ENCODE assay signal across 8 cellular contexts in genomic region chr6:138590796-138591709, GRCh38.
DNase-seq lines count a peak whose midpoint lies in the region; ATAC-seq, FAIRE-seq and TF ChIP-seq lines count a peak whose summit lies in the region.

No MANE protein-coding gene starts in this region.

- H3K27ac ChIP-seq in 22Rv1 (no peak overlapping the region), Karpas-422 (ENCODE audit: low read length) (no peak overlapping the region), Panc1 (ENCODE audit: low read length) (no peak overlapping the region), ascending aorta (no peak overlapping the region), right cardiac atrium (ENCODE audit: low read length) (no peak overlapping the region), gastrocnemius medialis (no peak overlapping the region)

- no peaks in the 10 kb centered on the region for H4K20me1 ChIP-seq in Karpas-422 (ENCODE audit: insufficient read depth, low read depth, low read length)

- H3K4me2 ChIP-seq in Karpas-422 (ENCODE audit: low read depth, low read length, poor library complexity, severe bottlenecking) = no peak overlapping the region

- H3K9ac ChIP-seq in Karpas-422 (ENCODE audit: low read length) = no peak overlapping the region

- WGBS in right cardiac atrium = 11% methylated on average over 3 of the region's 3 CpGs

- peak; percentile 78 for ATAC-seq in Panc1
- peak; percentile 54 to 56 for ATAC-seq in right cardiac atrium
- peak in 1 of 2 donors; percentile 69 for ATAC-seq in gastrocnemius medialis
- no peak for ATAC-seq in GM21381 (IDR thresholded peaks at IDR 0.05; ENCODE audit: unreplicated experiment)

- POLR2A ChIA-PET in Panc1 (lab: Charles Lee) = no interaction called here

- TF ChIP-seq POLR2A in gastrocnemius medialis (IDR thresholded peaks at IDR 0.05) = no peak

- no TSS peak for BruUV-seq in Panc1 (replicated peaks; lab: Mats Ljungman, UMichigan)

- no peak overlapping the region for H2AFZ ChIP-seq in Karpas-422 (ENCODE audit: low read length)

- H3K4me3 ChIP-seq in Karpas-422 (ENCODE audit: low read length) = no peak overlapping the region
- H3K4me3 ChIP-seq in Panc1 (ENCODE audit: low read depth in 2 of 2, low read length in 2 of 2) = no peak overlapping the region
- H3K4me3 ChIP-seq in ascending aorta = no peak overlapping the region
- no peak overlapping the region for H3K4me3 ChIP-seq in right cardiac atrium (ENCODE audit: low read length)
- H3K4me3 ChIP-seq in gastrocnemius medialis = no peak overlapping the region

- peaks cover 6% of the 10 kb centered on the region for H3K4me1 ChIP-seq in Karpas-422 (ENCODE audit: low read length)
- H3K4me1 ChIP-seq in Panc1 (ENCODE audit: control insufficient read depth, insufficient read depth, low read length) = peaks cover 27% of the 10 kb centered on the region
- peaks cover 0 to 2% of the 10 kb centered on the region in 2 donors for H3K4me1 ChIP-seq in ascending aorta
- no peaks in the 10 kb centered on the region for H3K4me1 ChIP-seq in right cardiac atrium (ENCODE audit: control insufficient read depth, insufficient read depth, low read length)
- peaks cover 0 to 13% of the 10 kb centered on the region in 2 donors for H3K4me1 ChIP-seq in gastrocnemius medialis

- peak; percentile 89 for TF ChIP-seq CTCF in 22Rv1 (IDR thresholded peaks at IDR 0.05)
- peak; percentile 90 for TF ChIP-seq CTCF in Panc1 (IDR thresholded peaks at IDR 0.05)
- TF ChIP-seq CTCF in ascending aorta (IDR thresholded peaks at IDR 0.05) = peak; percentile 53 to 84 (median 82)
- peak; percentile 51 to 86 (median 57) for TF ChIP-seq CTCF in gastrocnemius medialis (IDR thresholded peaks at IDR 0.05 in 4 of 5, conservative IDR thresholded peaks at IDR 0.05 in 1 of 5)

- DNase-seq in Karpas-422 (peak; percentile 86), Panc1 (ENCODE audit: low read depth, low spot score) (peak; percentile 61), ascending aorta (ENCODE audit: low spot score in 2 of 2) (peak in 1 of 2 donors; percentile 78), right cardiac atrium (peak in 2 of 3 donors; percentile 33 to 70), gastrocnemius medialis (peak in 1 of 2 donors; percentile 12)

- no peaks in the 10 kb centered on the region for H3K27me3 ChIP-seq in Karpas-422 (ENCODE audit: low read length)
- H3K27me3 ChIP-seq in Panc1 (ENCODE audit: control insufficient read depth, insufficient read depth, low read length) = no peaks in the 10 kb centered on the region
- H3K27me3 ChIP-seq in ascending aorta = no peaks in the 10 kb centered on the region
- H3K27me3 ChIP-seq in right cardiac atrium (ENCODE audit: control insufficient read depth, insufficient read depth) = no peaks in the 10 kb centered on the region
- H3K27me3 ChIP-seq in gastrocnemius medialis = no peaks in the 10 kb centered on the region

- intact Hi-C loops in Panc1 (cut with micrococcal nuclease; ENCODE audit: unreplicated experiment) = loop anchor here (1.0 to 10.0 kb wide), 3 partner anchors 94 to 476 kb away; no protein-coding TSS in a partner anchor
- intact Hi-C loops in ascending aorta (cut with DNase I) = loop anchor here (1.0 to 5.0 kb wide), 2 partner anchors 101 to 162 kb away; no protein-coding TSS in a partner anchor
- intact Hi-C loops in right cardiac atrium (cut with DNase I) = loop anchor here (2.0 to 10.0 kb wide), 6 partner anchors 162 to 479 kb away; no protein-coding TSS in a partner anchor
- intact Hi-C loops in gastrocnemius medialis (cut with DNase I; ENCODE audit: low total_unique reads) = loop anchor here (1.0 kb wide), 2 partner anchors 162 to 475 kb away; no protein-coding TSS in a partner anchor

- in situ Hi-C loops in Panc1 (cut with HindIII; ENCODE audit: low pct_unique_long_range_greater_than_20kb, low sequenced_read_pairs) (no loop called here), gastrocnemius medialis (cut with MboI; ENCODE audit: low sequenced_read_pairs in 4 of 4) (loop anchor here in 3 of 4 donors (5.0 to 10.0 kb wide), 3 partner anchors 156 to 474 kb away; no protein-coding TSS in a partner anchor)

- H3K36me3 ChIP-seq in Karpas-422 (ENCODE audit: insufficient read depth, low read length) (no peaks in the 10 kb centered on the region), Panc1 (ENCODE audit: control insufficient read depth, insufficient read depth, low read length) (no peaks in the 10 kb centered on the region), ascending aorta (no peaks in the 10 kb centered on the region), gastrocnemius medialis (no peaks in the 10 kb centered on the region)

- no peaks in the 10 kb centered on the region for H3K9me3 ChIP-seq in Karpas-422 (ENCODE audit: low read length)
- H3K9me3 ChIP-seq in Panc1 (ENCODE audit: control insufficient read depth, insufficient read depth, low read depth, low read length) = no peaks in the 10 kb centered on the region
- no peaks in the 10 kb centered on the region for H3K9me3 ChIP-seq in ascending aorta
- H3K9me3 ChIP-seq in right cardiac atrium (ENCODE audit: control insufficient read depth, low read length) = no peaks in the 10 kb centered on the region
- no peaks in the 10 kb centered on the region for H3K9me3 ChIP-seq in gastrocnemius medialis

- peak; percentile 31 for FAIRE-seq in G401.6 (lab: Jason Lieb, UNC)

- H3K9me2 ChIP-seq in Karpas-422 (replicated peaks; ENCODE audit: insufficient read depth, low read length) = no peaks in the 10 kb centered on the region

- CTCF ChIA-PET in Panc1 (lab: Charles Lee) = interaction anchor here (0.6 to 1.0 kb wide), 4 partner anchors 63 to 175 kb away, joined by 3 to 5 read pairs (median 4); no protein-coding TSS in a partner anchor

- H3K79me2 ChIP-seq in Karpas-422 (ENCODE audit: low read length) = no peaks in the 10 kb centered on the region
